Comparison of ENCODE assay signal across 22 cellular contexts in genomic region chr14:88044129-88044727, GRCh38. TPM values are rescaled to one million over a fixed set of nuclear protein-coding genes. Genes with fewer than 3 reads are reported as not detected.
A peak's percentile ranks its signal among the peaks of the same experiment; 100 is the strongest.
DNase-seq lines count a peak whose midpoint lies in the region; ATAC-seq and TF ChIP-seq lines count a peak whose summit lies in the region.
"Had no signal": no experiment of that assay in that cellular context is flagged by ENCODE, and none has a peak within 500 bp of the region (broad histone marks: within the 10 kb centered on the region; RNA-seq: fewer than 3 reads in every experiment).

No MANE protein-coding gene starts in this region.

- no peaks in the 10 kb centered on the region for H3K36me3 Mint-ChIP-seq in activated CD4-positive, alpha-beta T cell treated with anti-CD3 and anti-CD28 coated beads for 36 hours (ENCODE audit: low read depth)
- H3K36me3 Mint-ChIP-seq in activated CD4-positive, alpha-beta T cell treated with anti-CD3 and anti-CD28 coated beads, Interleukin-2, amount 10 ng/mL, durations not matched to agents 24 days and 14 days (ENCODE audit: low read depth), result peaks cover 3% of the 10 kb centered on the region

- peaks cover 15% of the 10 kb centered on the region for H3K4me1 Mint-ChIP-seq in activated CD4-positive, alpha-beta T cell treated with anti-CD3 and anti-CD28 coated beads for 36 hours
- H3K4me1 Mint-ChIP-seq in activated CD4-positive, alpha-beta T cell treated with anti-CD3 and anti-CD28 coated beads, Interleukin-2, amount 10 ng/mL, durations not matched to agents 24 days and 14 days, result peaks cover 3% of the 10 kb centered on the region
- H3K4me1 Mint-ChIP-seq: activated naive CD8-positive, alpha-beta T cell treated with anti-CD3 and anti-CD28 coated beads for 36 hours; endodermal cell had no signal

- TF ChIP-seq CTCF in PC-3 (conservative IDR thresholded peaks at IDR 0.05; ENCODE audit: low read depth, low read length), result no peak
- TF ChIP-seq CTCF in hepatocyte (IDR thresholded peaks at IDR 0.05; ENCODE audit: poor library complexity), result no peak
- TF ChIP-seq CTCF in stomach (IDR thresholded peaks at IDR 0.05), result no peak
- TF ChIP-seq CTCF in lower leg skin (IDR thresholded peaks at IDR 0.05), result no peak
- TF ChIP-seq CTCF in left ventricle myocardium inferior (IDR thresholded peaks at IDR 0.05; ENCODE audit: borderline replicate concordance), result no peak

- peaks cover 3% of the 10 kb centered on the region for H3K27me3 Mint-ChIP-seq in activated CD4-positive, alpha-beta T cell treated with anti-CD3 and anti-CD28 coated beads for 36 hours
- no peaks in the 10 kb centered on the region for H3K27me3 Mint-ChIP-seq in activated CD4-positive, alpha-beta T cell treated with anti-CD3 and anti-CD28 coated beads, Interleukin-2, amount 10 ng/mL, durations not matched to agents 24 days and 14 days
- H3K27me3 Mint-ChIP-seq: activated naive CD8-positive, alpha-beta T cell treated with anti-CD3 and anti-CD28 coated beads for 36 hours had no signal

- H3K27ac ChIP-seq in PC-3 (ENCODE audit: low read length) (peak overlapping the region; percentile 98), hepatocyte (peak overlapping the region; percentile 90), stomach (peak overlapping the region in 4 of 5 donors; percentile 5 to 66 (median 44)), left ventricle myocardium inferior (replicated peaks) (no peak overlapping the region)
- H3K27ac ChIP-seq: colonic mucosa, RWPE1 had no signal

- intact Hi-C loops in activated CD4-positive, alpha-beta T cell treated with anti-CD3 and anti-CD28 coated beads for 36 hours (cut with DNase I, micrococcal nuclease), result loop anchor here in 1 of 2 experiments (1.0 to 2.0 kb wide), 2 partner anchors 15 to 37 kb away; no protein-coding TSS in a partner anchor
- intact Hi-C loops in activated CD4-positive, alpha-beta T cell treated with anti-CD3 and anti-CD28 coated beads, Interleukin-2, amount 10 ng/mL, durations not matched to agents 24 days and 14 days (cut with micrococcal nuclease), result loop anchor here (5.0 kb wide), 1 partner anchor 37 kb away; the partner anchor contains the start of gene GPR65
- intact Hi-C loops in PC-3 (cut with micrococcal nuclease) (loop anchor here (2.0 kb wide), 1 partner anchor 53 kb away; no protein-coding TSS in a partner anchor), stomach (cut with DNase I; ENCODE audit: low total_unique reads) (no loop called here), lower leg skin (cut with DNase I; ENCODE audit: low total_unique reads) (no loop called here), left ventricle myocardium inferior (cut with micrococcal nuclease) (no loop called here)

- WGBS in hepatocyte (ENCODE audit: low lambda C conversion rate, missing lambda C conversion rate), result 63% methylated on average over 1 of the region's 1 CpG
- WGBS in stomach, 5 donors, result 11 to 38% (median 24%) methylated on average over 1 of the region's 1 CpG
- 35 to 48% methylated on average over 1 of the region's 1 CpG for WGBS in lower leg skin, 2 donors

- TF ChIP-seq POLR2A in stomach (IDR thresholded peaks at IDR 0.05), result no peak
- no peak for TF ChIP-seq POLR2A in lower leg skin (IDR thresholded peaks at IDR 0.05)

- peaks cover 4% of the 10 kb centered on the region for H3F3A ChIP-seq in PC-3 (ENCODE audit: low read length, unreplicated experiment)

- H3K4me1 ChIP-seq in PC-3 (ENCODE audit: insufficient read depth, low read length), result peaks cover 41% of the 10 kb centered on the region
- peaks cover 12% of the 10 kb centered on the region for H3K4me1 ChIP-seq in hepatocyte (ENCODE audit: insufficient read depth)
- H3K4me1 ChIP-seq in stomach, result peaks cover 0 to 24% (median 6%) of the 10 kb centered on the region in 4 donors
- H3K4me1 ChIP-seq in left ventricle myocardium inferior, result no peaks in the 10 kb centered on the region
- H3K4me1 ChIP-seq: colonic mucosa had no signal

- no peaks in the 10 kb centered on the region for H3K27me3 ChIP-seq in PC-3 (ENCODE audit: low read length)
- no peaks in the 10 kb centered on the region for H3K27me3 ChIP-seq in hepatocyte
- H3K27me3 ChIP-seq in stomach, result no peaks in the 10 kb centered on the region
- peaks cover 14% of the 10 kb centered on the region for H3K27me3 ChIP-seq in left ventricle myocardium inferior (ENCODE audit: low read depth)
- H3K27me3 ChIP-seq: colonic mucosa had no signal

- CTCF ChIA-PET in activated CD4-positive, alpha-beta T cell treated with anti-CD3 and anti-CD28 coated beads for 36 hours (lab: Charles Lee), result interaction anchor here (0.9 kb wide), 1 partner anchor 70 kb away, joined by 3 read pairs; no protein-coding TSS in a partner anchor
- CTCF ChIA-PET in PC-3 (lab: Charles Lee), result no interaction called here

- ATAC-seq in activated CD4-positive, alpha-beta T cell treated with anti-CD3 and anti-CD28 coated beads for 36 hours, result peak; percentile 3
- ATAC-seq in PC-3, result peak; percentile 86

- H3K27ac Mint-ChIP-seq in activated CD4-positive, alpha-beta T cell treated with anti-CD3 and anti-CD28 coated beads for 36 hours, result no peak overlapping the region
- H3K27ac Mint-ChIP-seq in activated CD4-positive, alpha-beta T cell treated with anti-CD3 and anti-CD28 coated beads, Interleukin-2, amount 10 ng/mL, durations not matched to agents 24 days and 14 days, result no peak overlapping the region
- H3K27ac Mint-ChIP-seq: activated naive CD8-positive, alpha-beta T cell treated with anti-CD3 and anti-CD28 coated beads for 36 hours; endodermal cell had no signal

- H3K4me2 ChIP-seq in PC-3 (ENCODE audit: low read length), result peak overlapping the region; percentile 62
- peak overlapping the region; percentile 32 for H3K4me2 ChIP-seq in hepatocyte

- H3K79me2 ChIP-seq in PC-3 (ENCODE audit: low read length), result no peaks in the 10 kb centered on the region
- no peaks in the 10 kb centered on the region for H3K79me2 ChIP-seq in hepatocyte

- H3K4me3 ChIP-seq in PC-3 (ENCODE audit: low read length), result no peak overlapping the region
- H3K4me3 ChIP-seq in hepatocyte, result no peak overlapping the region
- no peak overlapping the region for H3K4me3 ChIP-seq in stomach
- no peak overlapping the region for H3K4me3 ChIP-seq in lower leg skin (ENCODE audit: low read depth, poor library complexity, severe bottlenecking)
- H3K4me3 ChIP-seq in left ventricle myocardium inferior, result no peak overlapping the region
- H3K4me3 ChIP-seq: colonic mucosa, lung had no signal

- POLR2A ChIA-PET in activated CD4-positive, alpha-beta T cell treated with anti-CD3 and anti-CD28 coated beads for 36 hours (lab: Charles Lee), result no interaction called here
- POLR2A ChIA-PET in PC-3 (lab: Charles Lee; ENCODE audit: unreplicated experiment), result no interaction called here

- H3K9me2 ChIP-seq in PC-3 (replicated peaks; ENCODE audit: low read length) (no peaks in the 10 kb centered on the region), hepatocyte (replicated peaks; ENCODE audit: insufficient read depth) (no peaks in the 10 kb centered on the region)

- H3K9ac ChIP-seq in PC-3 (ENCODE audit: low read length), result peak overlapping the region; percentile 79

- BruUV-seq in PC-3 (replicated peaks; lab: Mats Ljungman, UMichigan), result no TSS peak

- DNase-seq in activated CD4-positive, alpha-beta T cell treated with anti-CD3 and anti-CD28 coated beads for 36 hours, result no peak
- no peak for DNase-seq in activated CD4-positive, alpha-beta T cell treated with anti-CD3 and anti-CD28 coated beads, Interleukin-2, amount 10 ng/mL, durations not matched to agents 24 days and 14 days
- DNase-seq in PC-3 (peak; percentile 89), hepatocyte (ENCODE audit: low spot score) (peak; percentile 57), stomach (no peak), lower leg skin (ENCODE audit: low spot score in 2 of 2) (no peak), cerebellar nuclear complex (lab: John Stamatoyannopoulos, UW) (no peak), left ventricle myocardium inferior (no peak)
- DNase-seq: activated naive CD8-positive, alpha-beta T cell treated with anti-CD3 and anti-CD28 coated beads for 36 hours; colonic mucosa; endodermal cell; head of caudate nucleus; Kasumi-1; NCI-H2081; NCI-H510A treated with DMSO at 0.1 percent for 48 hours; occipital lobe; T1000 had no signal

- no peaks in the 10 kb centered on the region for H3K9me3 Mint-ChIP-seq in activated CD4-positive, alpha-beta T cell treated with anti-CD3 and anti-CD28 coated beads for 36 hours (ENCODE audit: low read depth)
- H3K9me3 Mint-ChIP-seq in activated CD4-positive, alpha-beta T cell treated with anti-CD3 and anti-CD28 coated beads, Interleukin-2, amount 10 ng/mL, durations not matched to agents 24 days and 14 days, result peaks cover 18% of the 10 kb centered on the region
- H3K9me3 Mint-ChIP-seq: activated naive CD8-positive, alpha-beta T cell treated with anti-CD3 and anti-CD28 coated beads for 36 hours; activated T-helper 1 cell treated with anti-CD3 and anti-CD28 coated beads, Interleukin-12 subunit alpha, Interleukin-12 subunit beta, Interleukin-2, Interleukin-4 antibody, amounts not matched to agents 30 ng/mL and 10 ng/mL and 1 ng/mL, durations not matched to agents 14 hours and 24 hours and 36 hours; endodermal cell had no signal

- no peak for TF ChIP-seq EP300 in stomach (IDR thresholded peaks at IDR 0.05)

- H3K9me3 ChIP-seq in PC-3 (ENCODE audit: low read length) (no peaks in the 10 kb centered on the region), hepatocyte (ENCODE audit: low read depth) (no peaks in the 10 kb centered on the region), stomach (no peaks in the 10 kb centered on the region), left ventricle myocardium inferior (replicated peaks) (no peaks in the 10 kb centered on the region)
- H3K9me3 ChIP-seq: colonic mucosa had no signal

- H3K36me3 ChIP-seq in PC-3 (ENCODE audit: low read depth, low read length) (no peaks in the 10 kb centered on the region), hepatocyte (replicated peaks; ENCODE audit: insufficient read depth, low read depth) (no peaks in the 10 kb centered on the region), stomach (no peaks in the 10 kb centered on the region), left ventricle myocardium inferior (no peaks in the 10 kb centered on the region)
- H3K36me3 ChIP-seq: colonic mucosa had no signal

- H4K20me1 ChIP-seq in PC-3 (ENCODE audit: low read length), result no peaks in the 10 kb centered on the region
- no peaks in the 10 kb centered on the region for H4K20me1 ChIP-seq in hepatocyte (ENCODE audit: insufficient read depth, poor library complexity, severe bottlenecking)

- H3K4me3 Mint-ChIP-seq in activated CD4-positive, alpha-beta T cell treated with anti-CD3 and anti-CD28 coated beads for 36 hours, result no peak overlapping the region
- H3K4me3 Mint-ChIP-seq in activated CD4-positive, alpha-beta T cell treated with anti-CD3 and anti-CD28 coated beads, Interleukin-2, amount 10 ng/mL, durations not matched to agents 24 days and 14 days, result no peak overlapping the region
- H3K4me3 Mint-ChIP-seq: activated naive CD8-positive, alpha-beta T cell treated with anti-CD3 and anti-CD28 coated beads for 36 hours; activated T-helper 1 cell treated with anti-CD3 and anti-CD28 coated beads, Interleukin-12 subunit alpha, Interleukin-12 subunit beta, Interleukin-2, Interleukin-4 antibody, amounts not matched to agents 30 ng/mL and 10 ng/mL and 1 ng/mL, durations not matched to agents 14 hours and 24 hours and 36 hours; endodermal cell had no signal

- H2AFZ ChIP-seq in PC-3 (ENCODE audit: low read length), result no peak overlapping the region
- no peak overlapping the region for H2AFZ ChIP-seq in hepatocyte

RNA-seq across cellular contexts. Expression of gene GPR65, which starts 39.3 kb away (rescaled TPM):
- 10 to 100 TPM; 13.7 to 14.0 TPM for total RNA-seq in activated CD4-positive, alpha-beta T cell treated with anti-CD3 and anti-CD28 coated beads for 36 hours
- 8.1 and 8.3 TPM in 2 replicates for total RNA-seq in activated CD4-positive, alpha-beta T cell treated with anti-CD3 and anti-CD28 coated beads, Interleukin-2, amount 10 ng/mL, durations not matched to agents 24 days and 14 days
- total RNA-seq in PC-3 (2014; rRNA removed) (not detected in 2 replicates), hepatocyte (0.04 and 0.10 TPM in 2 replicates), stomach (1 to 10 TPM in 2 of 5 donors, under 1 TPM in 1, not detected in 2; 0.58 to 2.6 (median 1.3) TPM), lower leg skin (under 1 TPM in 3 of 4 donors, not detected in 1; 0.23 to 0.25 (median 0.23) TPM), left ventricle myocardium inferior (0.25 TPM)
- polyA plus RNA-seq in hepatocyte (0.13 and 0.22 TPM in 2 replicates), stomach (1 to 10 TPM in 1 of 3 donors, under 1 TPM in 2; 0.48 to 1.2 (median 1.00) TPM)
- total RNA-seq: endodermal cell, H1, HT-29 had no signal
- polyA plus RNA-seq: H1 had no signal

RNA-seq across cellular contexts. Expression of gene GALC, which starts 51.2 kb away (rescaled TPM):
- total RNA-seq in activated CD4-positive, alpha-beta T cell treated with anti-CD3 and anti-CD28 coated beads for 36 hours, result 10 to 100 TPM; 10.3 to 10.8 TPM
- 7.3 and 9.3 TPM in 2 replicates for total RNA-seq in activated CD4-positive, alpha-beta T cell treated with anti-CD3 and anti-CD28 coated beads, Interleukin-2, amount 10 ng/mL, durations not matched to agents 24 days and 14 days
- total RNA-seq in PC-3 (2014; rRNA removed) (0.18 and 0.40 TPM in 2 replicates), hepatocyte (47.5 TPM in 2 replicates), stomach (10 to 100 TPM in 4 of 5 donors, 1 to 10 TPM in 1; 2.3 to 50.4 (median 32.0) TPM), lower leg skin (10 to 100 TPM; 10.7 to 31.2 (median 24.0) TPM), left ventricle myocardium inferior (14.5 TPM)
- polyA plus RNA-seq in hepatocyte (20.7 and 23.0 TPM in 2 replicates), stomach (1 to 10 TPM; 2.3 to 9.0 (median 4.6) TPM)
- total RNA-seq: HT-29 had no signal

Comparison
In these comparisons a context has a peak if more than half of its experiments do, and no peak if none do; other contexts are left out.
1. DNase-seq: peak in PC-3 (single experiment) and hepatocyte (single experiment); none in activated CD4-positive, alpha-beta T cell treated with anti-CD3 and anti-CD28 coated beads for 36 hours (single experiment), activated CD4-positive, alpha-beta T cell treated with anti-CD3 and anti-CD28 coated beads, Interleukin-2, amount 10 ng/mL, durations not matched to agents 24 days and 14 days (single experiment), stomach (single experiment), lower leg skin (0 of 2), cerebellar nuclear complex (0 of 2) and left ventricle myocardium inferior (single experiment).
2. intact Hi-C loops: an anchor here in activated CD4-positive, alpha-beta T cell treated with anti-CD3 and anti-CD28 coated beads, Interleukin-2, amount 10 ng/mL, durations not matched to agents 24 days and 14 days (5.0 kb wide) and PC-3 (2.0 kb wide); none called in stomach, lower leg skin and left ventricle myocardium inferior.